1 cellular context compared by ENCODE assay signal in the genomic region with DNA sequence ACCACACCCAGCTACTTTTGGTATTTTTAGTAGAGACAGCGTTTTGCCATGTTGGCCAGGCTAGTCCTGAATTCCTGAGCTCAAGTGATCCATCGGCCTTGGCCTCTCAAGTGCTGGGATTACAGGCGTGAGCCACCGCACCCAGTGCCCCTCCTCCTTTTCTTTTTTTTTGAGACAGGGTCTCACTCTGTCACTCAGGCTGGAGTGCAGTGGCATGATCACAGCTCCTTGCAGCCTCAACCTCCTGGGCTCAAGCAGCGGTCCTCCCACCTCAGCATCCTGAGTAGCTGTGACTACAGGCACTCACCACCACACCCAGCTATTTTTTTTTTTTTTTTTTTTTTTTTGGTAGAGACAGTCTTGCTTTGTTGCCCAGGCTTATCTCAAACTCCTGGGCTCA. TPM values are rescaled to one million over a fixed set of nuclear protein-coding genes. Genes with fewer than 3 reads are reported as not detected.
"Had no signal": no experiment of that assay in that cellular context is flagged by ENCODE, and none has a peak within 500 bp of the region (broad histone marks: within the 10 kb centered on the region; RNA-seq: fewer than 3 reads in every experiment).

No MANE protein-coding gene starts in this region.

RNA-seq across cellular contexts. Expression of a gene that starts 5.4 kb away (rescaled TPM):
- polyA plus RNA-seq: GM23248 had no signal
